21 cellular contexts compared by ENCODE assay signal in genomic region chrX:145820825-145821224, GRCh38. TPM values are rescaled to one million over a fixed set of nuclear protein-coding genes. Genes with fewer than 3 reads are reported as not detected.
DNase-seq lines count a peak whose midpoint lies in the region; ATAC-seq and TF ChIP-seq lines count a peak whose summit lies in the region.
"Had no signal": no experiment of that assay in that cellular context is flagged by ENCODE, and none has a peak within 500 bp of the region (broad histone marks: within the 10 kb centered on the region; RNA-seq: fewer than 3 reads in every experiment).

No MANE protein-coding gene starts in this region.

- H3K79me2 ChIP-seq in hepatocyte, result no peaks in the 10 kb centered on the region

- peaks cover 49% of the 10 kb centered on the region for H3K4me1 Mint-ChIP-seq in neural crest cell
- H3K4me1 Mint-ChIP-seq: IgD-negative memory B cell had no signal

- no peak overlapping the region for H3K27ac Mint-ChIP-seq in neural crest cell (ENCODE audit: unreplicated experiment)
- H3K27ac Mint-ChIP-seq: CD4-positive, alpha-beta T cell; IgD-negative memory B cell had no signal

- TF ChIP-seq CTCF in hepatocyte (IDR thresholded peaks at IDR 0.05; ENCODE audit: poor library complexity) (no peak), neural crest cell (conservative IDR thresholded peaks at IDR 0.05) (no peak)

- H3K36me3 ChIP-seq in hepatocyte (replicated peaks; ENCODE audit: insufficient read depth, low read depth), result no peaks in the 10 kb centered on the region

- DNase-seq in caudate nucleus (lab: John Stamatoyannopoulos, UW), result peak in 23 of 61 donors; percentile 5 to 74 (median 27)
- no peak for DNase-seq in hepatocyte (ENCODE audit: low spot score)
- DNase-seq in neural crest cell (ENCODE audit: low read depth, low spot score), result no peak
- DNase-seq in effector CD8-positive, alpha-beta T cell (lab: John Stamatoyannopoulos, UW), result no peak
- no peak for DNase-seq in putamen (ENCODE audit: low spot score)
- DNase-seq in activated CD8-positive, alpha-beta memory T cell treated with anti-CD3 and anti-CD28 coated beads, Interleukin-2, amount 50 U/mL, for 4 hours, result no peak
- DNase-seq: CD4-positive, alpha-beta T cell; COR-L47; DND-41; MV-4-11; NCI-H2081; NCI-H2171; NCI-H345; NCI-H524 treated with DMSO at 0.1 percent for 48 hours had no signal

- peak overlapping the region; percentile 70 for H3K4me2 ChIP-seq in hepatocyte

- ATAC-seq in GM19395 (IDR thresholded peaks at IDR 0.05; ENCODE audit: unreplicated experiment), result no peak
- ATAC-seq: GM12878, Panc1, SK-N-SH treated with all-trans-retinoic acid at 6 μM for 48 hours had no signal

- peaks cover 77% of the 10 kb centered on the region for H3K27me3 Mint-ChIP-seq in neural crest cell (ENCODE audit: low read depth)

- peaks cover 2% of the 10 kb centered on the region for H3K9me3 Mint-ChIP-seq in neural crest cell
- H3K9me3 Mint-ChIP-seq: CD4-positive, alpha-beta T cell had no signal

- no CpG with 5 or more reads among the region's 1 CpG for WGBS in hepatocyte (ENCODE audit: low lambda C conversion rate, missing lambda C conversion rate)

- no peaks in the 10 kb centered on the region for H4K20me1 ChIP-seq in hepatocyte (ENCODE audit: insufficient read depth, poor library complexity, severe bottlenecking)

- H3K27ac ChIP-seq in caudate nucleus (ENCODE audit: low read depth, low read length) (peak overlapping the region; percentile 52), hepatocyte (no peak overlapping the region)

- no peaks in the 10 kb centered on the region for H3K9me3 ChIP-seq in hepatocyte (ENCODE audit: low read depth)
- H3K9me3 ChIP-seq: HAP-1 had no signal

- peaks cover 6% of the 10 kb centered on the region for H3K36me3 Mint-ChIP-seq in neural crest cell (ENCODE audit: low read depth)
- H3K36me3 Mint-ChIP-seq: IgD-negative memory B cell had no signal

- no peak overlapping the region for H3K4me3 ChIP-seq in hepatocyte
- H3K4me3 ChIP-seq: GM12878, HAP-1 had no signal

- peak overlapping the region; percentile 48 for H3K4me3 Mint-ChIP-seq in neural crest cell
- H3K4me3 Mint-ChIP-seq: CD4-positive, alpha-beta T cell had no signal

- H2AFZ ChIP-seq in hepatocyte, result no peak overlapping the region

- no peaks in the 10 kb centered on the region for H3K9me2 ChIP-seq in hepatocyte (replicated peaks; ENCODE audit: insufficient read depth)

- H3K4me1 ChIP-seq in hepatocyte (ENCODE audit: insufficient read depth), result no peaks in the 10 kb centered on the region

- H3K27me3 ChIP-seq in hepatocyte, result peaks cover 60% of the 10 kb centered on the region

RNA-seq across cellular contexts. Expression of gene SLITRK2, which starts 3.2 kb away (rescaled TPM):
- total RNA-seq in hepatocyte (0.03 and 0.04 TPM in 2 replicates), neural crest cell (8.3 and 8.8 TPM in 2 replicates)
- polyA plus RNA-seq in hepatocyte, result 0.16 TPM in 1 of 2 replicates, not detected in the other
- total RNA-seq: CD4-positive, alpha-beta T cell; GM12878 had no signal
- polyA plus RNA-seq: BJ, GM12878, IgD-negative memory B cell had no signal
